Comparison of ENCODE assay signal across 8 cellular contexts in genomic region chr2:213149949-213150314, GRCh38. TPM values are rescaled to one million over a fixed set of nuclear protein-coding genes. Genes with fewer than 3 reads are reported as not detected.
DNase-seq lines count a peak whose midpoint lies in the region; ATAC-seq and TF ChIP-seq lines count a peak whose summit lies in the region.

No MANE protein-coding gene starts in this region.

- peaks cover 0 to 6% of the 10 kb centered on the region in 2 donors for H3K36me3 Mint-ChIP-seq in activated T-cell treated with anti-CD3 and anti-CD28 coated beads, Interleukin-2, amount 50 U/mL, for 72 hours (ENCODE audit: insufficient read depth in 2 of 2)

- peak overlapping the region; percentile 50 for H3K4me3 ChIP-seq in astrocyte of the cerebellum (ENCODE audit: low read depth, low read length)
- H3K4me3 ChIP-seq in lower lobe of right lung, result peak overlapping the region; percentile 64
- peak overlapping the region in 2 of 3 donors; percentile 44 to 62 for H3K4me3 ChIP-seq in thyroid gland (replicated peaks in 1 of 3)

- H3K27me3 Mint-ChIP-seq in activated T-cell treated with anti-CD3 and anti-CD28 coated beads, Interleukin-2, amount 50 U/mL, for 72 hours (ENCODE audit: low read depth), result peaks cover 27% of the 10 kb centered on the region

- no peaks in the 10 kb centered on the region for H3K27me3 ChIP-seq in lower lobe of right lung (ENCODE audit: low read depth)
- no peaks in the 10 kb centered on the region for H3K27me3 ChIP-seq in thyroid gland

- WGBS in thyroid gland, 2 donors, result 0 to 1% methylated on average over 7 of the region's 7 CpGs

- H3K27ac ChIP-seq in lower lobe of right lung (peak overlapping the region; percentile 66), thyroid gland (peak overlapping the region; percentile 82 to 86 (median 83))

- H3K4me1 ChIP-seq in lower lobe of right lung (peaks cover 28% of the 10 kb centered on the region), thyroid gland (peaks cover 11 to 33% of the 10 kb centered on the region in 2 donors)

- no peak for TF ChIP-seq CTCF in astrocyte of the cerebellum (IDR thresholded peaks at IDR 0.05; ENCODE audit: low read depth, low read length, missing control alignments)
- no peak for TF ChIP-seq CTCF in lower lobe of right lung (IDR thresholded peaks at IDR 0.05)
- no peak for TF ChIP-seq CTCF in thyroid gland (IDR thresholded peaks at IDR 0.05)
- no peak for TF ChIP-seq CTCF in GM13977 (IDR thresholded peaks at IDR 0.05; ENCODE audit: extremely low read depth, insufficient read depth, missing control alignments)

- TF ChIP-seq POLR2A in thyroid gland (IDR thresholded peaks at IDR 0.05), result no peak

- intact Hi-C loops in lower lobe of right lung (cut with DNase I) (loop anchor here (5.0 kb wide), 1 partner anchor 373 kb away; no protein-coding TSS in a partner anchor), thyroid gland (cut with DNase I) (loop anchor here (10.0 kb wide), 1 partner anchor 465 kb away; no protein-coding TSS in a partner anchor)

- peak overlapping the region; percentile 93 to 94 for H3K4me3 Mint-ChIP-seq in activated T-cell treated with anti-CD3 and anti-CD28 coated beads, Interleukin-2, amount 50 U/mL, for 72 hours

- H3K36me3 ChIP-seq in lower lobe of right lung (no peaks in the 10 kb centered on the region), thyroid gland (no peaks in the 10 kb centered on the region)

- H3K9me3 ChIP-seq in lower lobe of right lung, result no peaks in the 10 kb centered on the region
- H3K9me3 ChIP-seq in thyroid gland, result no peaks in the 10 kb centered on the region

- H3K27ac Mint-ChIP-seq in activated T-cell treated with anti-CD3 and anti-CD28 coated beads, Interleukin-2, amount 50 U/mL, for 72 hours, result peak overlapping the region; percentile 87

- in situ Hi-C loops in astrocyte of the cerebellum (cut with HindIII; ENCODE audit: low sequenced_read_pairs) (loop anchor here (5.0 to 25.0 kb wide), 2 partner anchors 378 to 463 kb away; no protein-coding TSS in a partner anchor), GM13977 (cut with MboI; ENCODE audit: low pct_unique_long_range_greater_than_20kb, low sequenced_read_pairs, unreplicated experiment) (loop anchor here (5.0 to 10.0 kb wide), 2 partner anchors 77 to 465 kb away; no protein-coding TSS in a partner anchor)

- no peak for ATAC-seq in activated T-cell treated with anti-CD3 and anti-CD28 coated beads, Interleukin-2, amount 50 U/mL, for 72 hours (replicated peaks in 1 of 2)
- ATAC-seq in lower lobe of right lung, result no peak

- H3K9me3 Mint-ChIP-seq in activated T-cell treated with anti-CD3 and anti-CD28 coated beads, Interleukin-2, amount 50 U/mL, for 72 hours, result no peaks in the 10 kb centered on the region

- no peak for DNase-seq in activated T-cell treated with anti-CD3 and anti-CD28 coated beads, Interleukin-2, amount 50 U/mL, for 72 hours
- DNase-seq in activated T-cell treated with anti-CD3 and anti-CD28 coated beads, Interleukin-2, amount 50 U/mL, for 48 hours, result no peak
- DNase-seq in astrocyte of the cerebellum (ENCODE audit: low read depth), result no peak
- DNase-seq in lower lobe of right lung, result no peak
- no peak for DNase-seq in thyroid gland
- no peak for DNase-seq in SHP77 treated with DMSO at 0.1 percent for 48 hours (lab: John Stamatoyannopoulos, UW)
- DNase-seq in activated gamma-delta T cell treated with Interleukin-2 at 50 U/mL for 16 hours, result no peak
- no peak for DNase-seq in GM13977 (ENCODE audit: low spot score)

- H3K4me1 Mint-ChIP-seq in activated T-cell treated with anti-CD3 and anti-CD28 coated beads, Interleukin-2, amount 50 U/mL, for 72 hours (ENCODE audit: low read depth), result peaks cover 41% of the 10 kb centered on the region

RNA-seq across cellular contexts. Expression of gene IKZF2, which starts 1.5 kb away (rescaled TPM):
- total RNA-seq in activated T-cell treated with anti-CD3 and anti-CD28 coated beads, Interleukin-2, amount 50 U/mL, for 72 hours, result 10 to 100 TPM in 1 of 2 donors, 1 to 10 TPM in 1; 9.8 to 19.1 TPM
- total RNA-seq in lower lobe of right lung (16.5 TPM), thyroid gland (10 to 100 TPM; 25.3 to 84.8 (median 47.2) TPM)
